10 cellular contexts compared by ENCODE assay signal in the genomic region with DNA sequence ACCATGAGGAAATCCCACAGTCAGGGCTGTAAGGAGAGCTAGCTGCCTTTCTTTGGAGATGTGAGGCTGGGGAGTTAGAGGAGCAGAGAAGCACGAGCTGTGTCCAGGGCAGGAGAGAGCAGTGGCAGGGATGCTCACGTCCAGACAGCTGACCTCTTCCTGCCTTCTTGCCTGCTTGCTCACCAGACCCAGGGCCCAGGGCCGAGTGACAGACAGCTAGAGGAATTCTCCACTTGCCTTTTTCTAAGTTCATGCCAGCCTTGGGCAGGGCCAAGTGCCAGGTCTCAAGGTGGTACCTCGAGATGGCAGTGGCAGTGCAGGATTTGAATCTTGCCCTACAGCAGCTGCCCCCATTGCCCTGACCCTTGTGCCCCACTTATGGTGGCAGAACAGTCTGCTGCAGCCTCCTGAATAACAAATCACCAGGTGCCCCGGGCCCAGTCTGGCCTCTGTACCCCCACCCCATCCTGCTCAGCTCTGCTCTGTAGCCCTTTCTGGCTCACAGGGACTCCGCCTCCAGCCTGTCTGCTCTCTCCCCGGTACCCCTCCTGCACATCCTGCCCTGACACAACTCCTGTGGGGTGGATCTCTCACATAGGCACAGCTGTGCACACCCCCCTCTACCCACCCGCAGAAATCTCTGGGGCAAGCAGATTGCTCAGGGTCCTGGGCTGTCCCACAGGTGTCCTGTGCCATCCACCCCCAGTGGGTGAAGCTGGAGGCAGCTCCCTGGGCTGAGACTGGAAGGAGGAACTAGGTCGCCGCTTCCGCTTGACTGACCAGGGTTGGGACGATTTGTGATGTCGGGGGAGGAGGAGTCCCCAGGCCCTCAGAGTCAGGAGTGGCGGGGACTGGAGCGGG. TPM values are rescaled to one million over a fixed set of nuclear protein-coding genes. Genes with fewer than 3 reads are reported as not detected.
DNase-seq lines count a peak whose midpoint lies in the region; ATAC-seq and TF ChIP-seq lines count a peak whose summit lies in the region.
"Had no signal": no experiment of that assay in that cellular context is flagged by ENCODE, and none has a peak within 500 bp of the region (broad histone marks: within the 10 kb centered on the region; RNA-seq: fewer than 3 reads in every experiment).

No MANE protein-coding gene starts in this region.

- no peak overlapping the region for H3K4me3 ChIP-seq in NB4 (ENCODE audit: low read depth, low read length)

- peak; percentile 49 for DNase-seq in NB4 (ENCODE audit: low read depth)
- DNase-seq in cerebellar nuclear complex (lab: John Stamatoyannopoulos, UW), result peak; percentile 68 to 87
- DNase-seq in sciatic nerve (ENCODE audit: low spot score), result peak; percentile 70
- DNase-seq in 8988T, result no peak
- DNase-seq: activated CD4-positive, alpha-beta memory T cell treated with anti-CD3 and anti-CD28 coated beads for 36 hours; stimulated activated naive CD4-positive, alpha-beta T cell had no signal

- TF ChIP-seq POLR2A in NB4 (IDR thresholded peaks at IDR 0.05; ENCODE audit: extremely low read depth, insufficient read length), result no peak

- ATAC-seq in GM18511 (IDR thresholded peaks at IDR 0.05; ENCODE audit: unreplicated experiment), result peak; percentile 68
- peak; percentile 60 for ATAC-seq in sciatic nerve
- no peak for ATAC-seq in HG03025 (IDR thresholded peaks at IDR 0.05; ENCODE audit: low FRiP score, unreplicated experiment)
- ATAC-seq in HG02870 (IDR thresholded peaks at IDR 0.05; ENCODE audit: unreplicated experiment), result no peak

- intact Hi-C loops in sciatic nerve (cut with DNase I), result no loop called here

- TF ChIP-seq CTCF in NB4 (IDR thresholded peaks at IDR 0.05; ENCODE audit: low read depth, low read length), result no peak

RNA-seq across cellular contexts. Expression of gene GRIN2C, which starts 26.0 kb away (rescaled TPM):
- total RNA-seq in sciatic nerve, result 0.98 TPM
- total RNA-seq: activated CD4-positive, alpha-beta memory T cell treated with anti-CD3 and anti-CD28 coated beads for 36 hours had no signal

RNA-seq across cellular contexts. Expression of gene FDXR, which starts 39.1 kb away (rescaled TPM):
- total RNA-seq in sciatic nerve, result 6.3 TPM

RNA-seq across cellular contexts. Expression of gene NAT9, which starts 57.6 kb away (rescaled TPM):
- total RNA-seq in sciatic nerve, result 50.3 TPM

RNA-seq across cellular contexts. Expression of gene FADS6, which starts 59.7 kb away (rescaled TPM):
- not detected for total RNA-seq in sciatic nerve
- total RNA-seq: activated CD4-positive, alpha-beta memory T cell treated with anti-CD3 and anti-CD28 coated beads for 36 hours; endothelial cell of umbilical vein had no signal

Comparison
In these comparisons a context has a peak if more than half of its experiments do, and no peak if none do; other contexts are left out.
1. ATAC-seq: peak in GM18511 (single experiment) and sciatic nerve (single experiment); none in HG03025 (single experiment) and HG02870 (single experiment).